In the genomic region with DNA sequence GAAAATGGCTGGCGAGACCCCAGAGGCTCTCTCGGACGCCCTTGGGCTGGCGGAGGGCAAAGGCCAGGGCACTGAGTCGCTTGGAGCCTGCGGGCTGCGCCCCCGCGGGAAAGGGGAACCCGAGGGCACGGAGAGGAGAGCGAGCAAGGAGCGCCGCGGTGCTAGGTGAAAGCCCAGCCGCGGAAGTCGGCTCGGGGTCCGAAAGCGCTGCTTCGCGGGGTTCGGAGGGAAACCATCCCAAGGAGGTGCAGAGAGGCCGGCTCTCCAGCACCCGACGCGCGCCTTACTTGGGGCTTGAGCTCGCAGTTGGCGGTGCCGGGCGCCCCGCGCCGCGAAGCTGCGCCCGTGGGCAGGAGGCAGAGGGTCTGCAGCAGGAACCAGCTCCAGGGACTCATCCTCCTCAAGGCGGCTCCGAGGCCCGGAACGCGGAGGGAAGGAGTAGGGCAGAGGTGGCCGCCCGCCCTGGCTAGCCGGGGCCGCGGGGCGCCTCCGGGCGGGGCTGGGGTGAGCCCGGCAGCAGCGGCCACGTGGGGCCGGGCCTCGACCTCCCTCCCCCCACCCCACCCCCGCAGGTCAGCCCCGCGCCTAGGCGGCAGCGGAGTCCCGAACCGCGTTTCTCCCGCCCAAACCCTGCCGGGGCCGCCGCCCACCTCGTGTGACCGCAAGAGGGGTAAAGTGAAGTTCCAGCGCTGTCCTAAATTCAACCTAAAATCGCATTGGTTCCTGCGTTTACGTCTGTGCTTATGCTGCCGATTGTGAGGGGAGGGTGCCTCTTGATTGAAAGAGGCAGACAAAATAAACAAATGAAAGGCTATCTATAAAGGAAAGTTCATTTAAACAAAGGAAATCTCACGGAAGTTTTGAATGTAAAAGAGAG, we compare ENCODE assay signal across 8 cellular contexts. TPM values are rescaled to one million over a fixed set of nuclear protein-coding genes. Genes with fewer than 3 reads are reported as not detected.
DNase-seq lines count a peak whose midpoint lies in the region; ATAC-seq and TF ChIP-seq lines count a peak whose summit lies in the region.

A gene with protein sequence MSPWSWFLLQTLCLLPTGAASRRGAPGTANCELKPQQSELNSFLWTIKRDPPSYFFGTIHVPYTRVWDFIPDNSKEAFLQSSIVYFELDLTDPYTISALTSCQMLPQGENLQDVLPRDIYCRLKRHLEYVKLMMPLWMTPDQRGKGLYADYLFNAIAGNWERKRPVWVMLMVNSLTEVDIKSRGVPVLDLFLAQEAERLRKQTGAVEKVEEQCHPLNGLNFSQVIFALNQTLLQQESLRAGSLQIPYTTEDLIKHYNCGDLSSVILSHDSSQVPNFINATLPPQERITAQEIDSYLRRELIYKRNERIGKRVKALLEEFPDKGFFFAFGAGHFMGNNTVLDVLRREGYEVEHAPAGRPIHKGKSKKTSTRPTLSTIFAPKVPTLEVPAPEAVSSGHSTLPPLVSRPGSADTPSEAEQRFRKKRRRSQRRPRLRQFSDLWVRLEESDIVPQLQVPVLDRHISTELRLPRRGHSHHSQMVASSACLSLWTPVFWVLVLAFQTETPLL (minus strand): TSS at position 440 of the 877 bp plus-strand sequence. CDS start 45 bp downstream, at position 395.

- H3K4me3 Mint-ChIP-seq in activated T-helper 17 cell treated with anti-CD3 and anti-CD28 coated beads, Interleukin-2, amount 50 U/mL, for 72 hours = peak within 1 kb of the TSS; percentile 89

- H3K27ac ChIP-seq in MM.1S (ENCODE audit: low read length) = no peak within 1 kb of the TSS

- no peaks in the 10 kb centered on the region for H3K9me3 ChIP-seq in MM.1S (replicated peaks; ENCODE audit: insufficient read depth, low read length)

- H3K4me2 ChIP-seq in MM.1S (ENCODE audit: low read depth, low read length) = peak within 1 kb of the TSS; percentile 95

- 0 out of 2 replicates have a peak, but pooled peaks cover 4% of the 10 kb centered on the region for H3K4me1 ChIP-seq in MM.1S (ENCODE audit: low read length)

- DNase-seq in EL = peak; percentile 41
- DNase-seq in MM.1S = peak; percentile 36
- DNase-seq in Right ventricle myocardium superior = peak; percentile 53
- peak; percentile 70 for DNase-seq in retina
- DNase-seq in NCI-H1105 (lab: John Stamatoyannopoulos, UW) = no peak
- DNase-seq in NCI-H2171 (lab: John Stamatoyannopoulos, UW) = no peak

- TF ChIP-seq CTCF in MM.1S (IDR thresholded peaks at IDR 0.05; ENCODE audit: low read length) = no peak

- H4K20me1 ChIP-seq in MM.1S (ENCODE audit: insufficient read depth, low read length) = no peaks in the 10 kb centered on the region

- peak within 1 kb of the TSS; percentile 72 for H3K4me3 ChIP-seq in MM.1S (ENCODE audit: low read length)

- no peaks in the 10 kb centered on the region for H3K27me3 Mint-ChIP-seq in activated T-helper 17 cell treated with anti-CD3 and anti-CD28 coated beads, Interleukin-2, amount 50 U/mL, for 72 hours

- no peaks in the 10 kb centered on the region for H3K9me2 ChIP-seq in MM.1S (replicated peaks; ENCODE audit: insufficient read depth, low read length)

- no peaks in the 10 kb centered on the region for H3K36me3 ChIP-seq in MM.1S (replicated peaks; ENCODE audit: insufficient read depth, low read length)

- peaks cover 22% of the 10 kb centered on the region for H3K27me3 ChIP-seq in MM.1S (replicated peaks; ENCODE audit: insufficient read depth, low read length)

- H3F3A ChIP-seq in MM.1S (ENCODE audit: insufficient read depth, low read length) = 0 out of 2 replicates have a peak, but pooled peaks cover 2% of the 10 kb centered on the region

- H3K9ac ChIP-seq in MM.1S (ENCODE audit: low read length) = peak within 1 kb of the TSS; percentile 29; the same call in 1 of the 2 replicates

- peaks cover 33% of the 10 kb centered on the region for H3K4me1 Mint-ChIP-seq in activated T-helper 17 cell treated with anti-CD3 and anti-CD28 coated beads, Interleukin-2, amount 50 U/mL, for 72 hours

- ATAC-seq in activated T-helper 17 cell treated with anti-CD3 and anti-CD28 coated beads, Interleukin-2, amount 50 U/mL, for 72 hours (replicated peaks) = peak; percentile 52
- peak; percentile 36 for ATAC-seq in Right ventricle myocardium superior (ENCODE audit: poor library complexity)
- ATAC-seq in GM21529 (IDR thresholded peaks at IDR 0.05; ENCODE audit: unreplicated experiment) = no peak

- H2AFZ ChIP-seq in MM.1S (ENCODE audit: low read length) = peak within 1 kb of the TSS; percentile 86

- H3K36me3 Mint-ChIP-seq in activated T-helper 17 cell treated with anti-CD3 and anti-CD28 coated beads, Interleukin-2, amount 50 U/mL, for 72 hours (ENCODE audit: low read depth) = peaks cover 7% of the 10 kb centered on the region

- peak within 1 kb of the TSS; percentile 86 for H3K27ac Mint-ChIP-seq in activated T-helper 17 cell treated with anti-CD3 and anti-CD28 coated beads, Interleukin-2, amount 50 U/mL, for 72 hours

- intact Hi-C loops in Right ventricle myocardium superior (cut with DNase I) = loop anchor here (5.0 kb wide), 1 partner anchor 384 kb away; no protein-coding TSS in a partner anchor

- no peaks in the 10 kb centered on the region for H3K79me2 ChIP-seq in MM.1S (ENCODE audit: low read length)

- no peaks in the 10 kb centered on the region for H3K9me3 Mint-ChIP-seq in activated T-helper 17 cell treated with anti-CD3 and anti-CD28 coated beads, Interleukin-2, amount 50 U/mL, for 72 hours

RNA-seq across cellular contexts. Expression of the gene that starts here (rescaled TPM):
- 10 to 100 TPM; 28.6 to 32.3 TPM for total RNA-seq in activated T-helper 17 cell treated with anti-CD3 and anti-CD28 coated beads, Interleukin-2, amount 50 U/mL, for 72 hours
- total RNA-seq in Right ventricle myocardium superior = 0.56 TPM

Comparison
In these comparisons a context has a peak if more than half of its experiments do, and no peak if none do; other contexts are left out.
1. RNA of the gene that starts here (total RNA-seq): 28.6 to 32.3 TPM in activated T-helper 17 cell treated with anti-CD3 and anti-CD28 coated beads, Interleukin-2, amount 50 U/mL, for 72 hours; 0.56 TPM in Right ventricle myocardium superior (single experiment); every median in the first group is over 10 times any median in the second.
2. Peak in DNase-seq and ATAC-seq in Right ventricle myocardium superior; RNA of the gene not detected or under 1 TPM.
3. DNase-seq: peak in EL (single experiment), MM.1S (single experiment) and retina (single experiment); none in NCI-H1105 (single experiment) and NCI-H2171 (single experiment).